Comparison of ENCODE assay signal across 8 cellular contexts in genomic region chr2:28449489-28450395, GRCh38. TPM values are rescaled to one million over a fixed set of nuclear protein-coding genes. Genes with fewer than 3 reads are reported as not detected.
DNase-seq lines count a peak whose midpoint lies in the region; ATAC-seq and TF ChIP-seq lines count a peak whose summit lies in the region.

No MANE protein-coding gene starts in this region.

- H3K36me3 ChIP-seq in colonic mucosa: no peaks in the 10 kb centered on the region

- in situ Hi-C loops in KBM-7 (cut with MboI; ENCODE audit: low pct_unique_long_range_greater_than_20kb, low sequenced_read_pairs): loop anchor here (25.0 kb wide), 1 partner anchor 712 kb away; no protein-coding TSS in a partner anchor

- DNase-seq in KBM-7 (peak; percentile 25), fibroblast of villous mesenchyme (ENCODE audit: low read depth) (peak; percentile 62), colonic mucosa (no peak), foreskin melanocyte (no peak)
- peak; percentile 84 for DNase-seq in activated CD8-positive, alpha-beta T cell treated with anti-CD3 and anti-CD28 coated beads, Interleukin-2, amount 10 ng/mL, durations not matched to agents 7 days and 5 days
- DNase-seq in stimulated activated CD8-positive, alpha-beta memory T cell treated with anti-CD3 and anti-CD28 coated beads, Interleukin-2, amount 100 ng/mL, for 1 hour (ENCODE audit: low read depth in 2 of 2): peak; percentile 8 to 36

- POLR2A ChIA-PET in activated CD8-positive, alpha-beta T cell treated with anti-CD3 and anti-CD28 coated beads, Interleukin-2, amount 10 ng/mL, durations not matched to agents 7 days and 5 days (lab: Charles Lee): interaction anchor here (0.6 to 1.5 kb wide), 2 partner anchors 46 to 57 kb away, joined by 4 to 5 read pairs; partner anchors contain the start of gene FOSL2

- H3K4me3 Mint-ChIP-seq in activated CD8-positive, alpha-beta T cell treated with anti-CD3 and anti-CD28 coated beads, Interleukin-2, amount 10 ng/mL, durations not matched to agents 7 days and 5 days: no peak overlapping the region

- no peak overlapping the region for H3K4me3 ChIP-seq in fibroblast of villous mesenchyme (ENCODE audit: low read depth, low read length)
- no peak overlapping the region for H3K4me3 ChIP-seq in colonic mucosa

- intact Hi-C loops in colonic mucosa (cut with DNase I): loop anchor here (5.0 kb wide), 3 partner anchors 52 to 747 kb away; no protein-coding TSS in a partner anchor

- H3K27me3 ChIP-seq in colonic mucosa: no peaks in the 10 kb centered on the region

- H3K27ac Mint-ChIP-seq in activated CD8-positive, alpha-beta T cell treated with anti-CD3 and anti-CD28 coated beads, Interleukin-2, amount 10 ng/mL, durations not matched to agents 7 days and 5 days: peak overlapping the region; percentile 70

- H3K9me3 Mint-ChIP-seq in activated CD8-positive, alpha-beta T cell treated with anti-CD3 and anti-CD28 coated beads, Interleukin-2, amount 10 ng/mL, durations not matched to agents 7 days and 5 days (ENCODE audit: insufficient read depth): no peaks in the 10 kb centered on the region

- no peaks in the 10 kb centered on the region for H3K4me1 ChIP-seq in colonic mucosa

- CTCF ChIA-PET in activated CD8-positive, alpha-beta T cell treated with anti-CD3 and anti-CD28 coated beads, Interleukin-2, amount 10 ng/mL, durations not matched to agents 7 days and 5 days (lab: Charles Lee): interaction anchor here (0.6 to 1.9 kb wide), 4 partner anchors 26 to 767 kb away, joined by 3 to 5 read pairs (median 4); no protein-coding TSS in a partner anchor

- H3K9ac ChIP-seq in colonic mucosa (ENCODE audit: low read depth in 2 of 2, low read length in 2 of 2): no peak overlapping the region

- no peak overlapping the region for H3K27ac ChIP-seq in colonic mucosa

- peaks cover 59% of the 10 kb centered on the region for H3K4me1 Mint-ChIP-seq in activated CD8-positive, alpha-beta T cell treated with anti-CD3 and anti-CD28 coated beads, Interleukin-2, amount 10 ng/mL, durations not matched to agents 7 days and 5 days (ENCODE audit: low read depth)

- peak; percentile 72 for ATAC-seq in activated CD8-positive, alpha-beta T cell treated with anti-CD3 and anti-CD28 coated beads, Interleukin-2, amount 10 ng/mL, durations not matched to agents 7 days and 5 days
- ATAC-seq in HG03432 (IDR thresholded peaks at IDR 0.05; ENCODE audit: unreplicated experiment) (no peak), GM19397 (IDR thresholded peaks at IDR 0.05; ENCODE audit: unreplicated experiment) (no peak)

- TF ChIP-seq CTCF in fibroblast of villous mesenchyme (IDR thresholded peaks at IDR 0.05; ENCODE audit: insufficient read depth, low read depth, low read length): no peak
- no peak for TF ChIP-seq CTCF in colonic mucosa (IDR thresholded peaks at IDR 0.05)

- no peaks in the 10 kb centered on the region for H3K27me3 Mint-ChIP-seq in activated CD8-positive, alpha-beta T cell treated with anti-CD3 and anti-CD28 coated beads, Interleukin-2, amount 10 ng/mL, durations not matched to agents 7 days and 5 days (ENCODE audit: low read depth)

- no peaks in the 10 kb centered on the region for H3K36me3 Mint-ChIP-seq in activated CD8-positive, alpha-beta T cell treated with anti-CD3 and anti-CD28 coated beads, Interleukin-2, amount 10 ng/mL, durations not matched to agents 7 days and 5 days (ENCODE audit: low read depth)

- H3K9me3 ChIP-seq in colonic mucosa: no peaks in the 10 kb centered on the region

RNA-seq across cellular contexts. Expression of gene PLB1, which starts 46.1 kb away (rescaled TPM):
- total RNA-seq in activated CD8-positive, alpha-beta T cell treated with anti-CD3 and anti-CD28 coated beads, Interleukin-2, amount 10 ng/mL, durations not matched to agents 7 days and 5 days: 1 to 10 TPM; 1.0 to 1.4 TPM
- 0.32 and 3.0 TPM in 2 replicates for total RNA-seq in fibroblast of villous mesenchyme
- 1 to 10 TPM; 1.3 to 3.0 TPM for total RNA-seq in colonic mucosa

RNA-seq across cellular contexts. Expression of gene FOSL2, which starts 57.1 kb away (rescaled TPM):
- 10 to 100 TPM; 37.3 to 40.9 TPM for total RNA-seq in activated CD8-positive, alpha-beta T cell treated with anti-CD3 and anti-CD28 coated beads, Interleukin-2, amount 10 ng/mL, durations not matched to agents 7 days and 5 days
- 42.5 and 81.6 TPM in 2 replicates for total RNA-seq in fibroblast of villous mesenchyme
- total RNA-seq in colonic mucosa: 100 to 1,000 TPM in 1 of 2 donors, 10 to 100 TPM in 1; 74.2 to 142 TPM

Comparison
In these comparisons a context has a peak if more than half of its experiments do, and no peak if none do; other contexts are left out.
1. DNase-seq: peak in KBM-7 (single experiment), activated CD8-positive, alpha-beta T cell treated with anti-CD3 and anti-CD28 coated beads, Interleukin-2, amount 10 ng/mL, durations not matched to agents 7 days and 5 days (single experiment), fibroblast of villous mesenchyme (single experiment) and stimulated activated CD8-positive, alpha-beta memory T cell treated with anti-CD3 and anti-CD28 coated beads, Interleukin-2, amount 100 ng/mL, for 1 hour (2 of 2); none in colonic mucosa (single experiment) and foreskin melanocyte (single experiment).